Comparison of ENCODE assay signal across 8 cellular contexts in the genomic region with DNA sequence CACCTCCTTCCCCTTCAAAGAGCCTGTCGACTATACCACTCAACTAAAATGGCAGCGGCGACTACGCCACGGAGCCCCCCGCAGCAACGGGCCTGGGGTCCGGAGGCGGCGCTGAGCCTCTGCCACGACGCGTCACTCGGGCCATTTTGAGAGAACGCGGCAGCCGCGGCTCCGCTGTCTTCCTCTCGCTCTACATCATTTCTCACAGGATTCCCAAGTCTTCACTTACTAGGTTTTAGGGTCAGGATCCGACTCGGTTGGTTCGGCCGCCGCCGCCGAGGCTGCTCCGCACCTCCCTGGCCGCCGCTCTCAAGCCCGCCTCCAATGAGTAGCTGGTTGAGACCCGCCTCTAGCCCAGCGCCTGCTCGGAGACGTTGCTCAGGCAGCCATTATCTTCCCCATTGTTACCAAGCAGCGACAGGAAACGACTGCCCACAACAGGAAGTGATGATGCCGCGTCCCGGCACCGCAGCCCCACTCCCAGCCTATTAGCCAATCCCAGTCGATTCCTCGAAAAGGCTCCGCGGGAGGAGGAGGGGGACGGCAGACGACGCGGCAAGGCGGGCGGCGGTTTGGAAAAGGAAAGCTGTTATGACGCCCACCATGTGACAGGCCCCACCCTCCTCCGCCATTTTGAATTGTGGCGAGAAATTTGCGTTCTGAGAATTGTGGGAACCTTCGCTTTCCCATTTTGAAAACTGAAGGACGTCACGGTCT. TPM values are rescaled to one million over a fixed set of nuclear protein-coding genes. Genes with fewer than 3 reads are reported as not detected.
DNase-seq lines count a peak whose midpoint lies in the region; ATAC-seq and TF ChIP-seq lines count a peak whose summit lies in the region.

RLIM (minus strand) TSS at position 432 of the 717 bp plus-strand sequence. CDS start 18,647 bp downstream, outside the sequence.

- H3K36me3 Mint-ChIP-seq in activated T-cell treated with anti-CD3 and anti-CD28 coated beads, Interleukin-2, amount 50 U/mL, for 4 hours (ENCODE audit: insufficient read depth) = peaks cover 1% of the 10 kb centered on the region

- H3K4me3 ChIP-seq in Panc1 (ENCODE audit: low read depth in 2 of 2, low read length in 2 of 2) = peak within 1 kb of the TSS; percentile 82 to 89
- H3K4me3 ChIP-seq in esophagus (ENCODE audit: low read depth in 1 of 2, low read length in 2 of 2) = peak within 1 kb of the TSS; percentile 48 to 88
- peak within 1 kb of the TSS; percentile 56 for H3K4me3 ChIP-seq in mucosa of stomach (ENCODE audit: low read length)

- in situ Hi-C loops in Panc1 (cut with HindIII; ENCODE audit: low pct_unique_long_range_greater_than_20kb, low sequenced_read_pairs) = no loop called here

- no peaks in the 10 kb centered on the region for H3K27me3 Mint-ChIP-seq in activated T-cell treated with anti-CD3 and anti-CD28 coated beads, Interleukin-2, amount 50 U/mL, for 4 hours (ENCODE audit: low read depth)

- POLR2A ChIA-PET in Panc1 (lab: Charles Lee) = interaction anchor here (0.6 kb wide), 1 partner anchor 43 kb away, joined by 4 read pairs; no protein-coding TSS in a partner anchor

- no peak for TF ChIP-seq CTCF in Panc1 (IDR thresholded peaks at IDR 0.05)

- H3K36me3 ChIP-seq in Panc1 (ENCODE audit: control insufficient read depth, insufficient read depth, low read length) (peaks cover 10% of the 10 kb centered on the region), esophagus (ENCODE audit: control insufficient read depth in 2 of 2, insufficient read depth in 2 of 2, low read length in 1 of 2) (no peaks in the 10 kb centered on the region), mucosa of stomach (ENCODE audit: control insufficient read depth, insufficient read depth, low read length) (no peaks in the 10 kb centered on the region)

- CTCF ChIA-PET in Panc1 (lab: Charles Lee) = no interaction called here

- H3K9me3 Mint-ChIP-seq in activated T-cell treated with anti-CD3 and anti-CD28 coated beads, Interleukin-2, amount 50 U/mL, for 4 hours = no peaks in the 10 kb centered on the region

- peak within 1 kb of the TSS; percentile 98 for H3K9ac ChIP-seq in mucosa of stomach (ENCODE audit: low read length)

- H3K9me3 ChIP-seq in Panc1 (ENCODE audit: control insufficient read depth, insufficient read depth, low read depth, low read length) = no peaks in the 10 kb centered on the region
- no peaks in the 10 kb centered on the region for H3K9me3 ChIP-seq in esophagus (ENCODE audit: control insufficient read depth in 2 of 2, insufficient read depth in 1 of 2, low read depth in 1 of 2, low read length in 1 of 2)
- H3K9me3 ChIP-seq in mucosa of stomach (ENCODE audit: control insufficient read depth, low read length) = no peaks in the 10 kb centered on the region

- DNase-seq in DMS53 (lab: John Stamatoyannopoulos, UW) = peak; percentile 98
- DNase-seq in KG1 (lab: John Stamatoyannopoulos, UW) = peak; percentile 61
- DNase-seq in Panc1 (ENCODE audit: low read depth, low spot score) = peak; percentile 83
- DNase-seq in activated T-cell treated with anti-CD3 and anti-CD28 coated beads, Interleukin-2, amount 50 U/mL, for 4 hours = peak; percentile 87
- peak; percentile 72 to 75 for DNase-seq in stimulated activated CD8-positive, alpha-beta memory T cell treated with anti-CD3 and anti-CD28 coated beads, Interleukin-7, amount 100 ng/mL, for 1 hour (ENCODE audit: low read depth in 2 of 2)

- H3K4me3 Mint-ChIP-seq in activated T-cell treated with anti-CD3 and anti-CD28 coated beads, Interleukin-2, amount 50 U/mL, for 4 hours = peak within 1 kb of the TSS; percentile 99

- intact Hi-C loops in Panc1 (cut with micrococcal nuclease; ENCODE audit: unreplicated experiment) = no loop called here

- H3K27ac ChIP-seq in Panc1 (ENCODE audit: low read length) (peak within 1 kb of the TSS; percentile 96), esophagus (ENCODE audit: low read depth in 2 of 2, low read length in 1 of 2) (peak within 1 kb of the TSS; percentile 88 to 91)

- peaks cover 17% of the 10 kb centered on the region for H3K4me1 Mint-ChIP-seq in activated T-cell treated with anti-CD3 and anti-CD28 coated beads, Interleukin-2, amount 50 U/mL, for 4 hours (ENCODE audit: low read depth)

- BruUV-seq in Panc1 (replicated peaks; lab: Mats Ljungman, UMichigan) = no TSS peak

- 0 to 36% methylated on average over 58 to 59 of the region's 59 CpGs for WGBS in esophagus, 2 donors

- H3K4me1 ChIP-seq in Panc1 (ENCODE audit: control insufficient read depth, insufficient read depth, low read length) = peaks cover 5% of the 10 kb centered on the region; the same call in 1 of the 2 replicates
- no peaks in the 10 kb centered on the region for H3K4me1 ChIP-seq in esophagus (ENCODE audit: control insufficient read depth in 2 of 2, insufficient read depth in 2 of 2, low read length in 1 of 2)
- H3K4me1 ChIP-seq in mucosa of stomach (ENCODE audit: control insufficient read depth, insufficient read depth, low read length) = no peaks in the 10 kb centered on the region

- H3K27me3 ChIP-seq in Panc1 (ENCODE audit: control insufficient read depth, insufficient read depth, low read length) (no peaks in the 10 kb centered on the region), esophagus (ENCODE audit: control insufficient read depth in 1 of 2, insufficient read depth in 2 of 2, low read length in 2 of 2) (no peaks in the 10 kb centered on the region), mucosa of stomach (ENCODE audit: control insufficient read depth, insufficient read depth, low read length) (no peaks in the 10 kb centered on the region)

- ATAC-seq in GM21723 (IDR thresholded peaks at IDR 0.05; ENCODE audit: unreplicated experiment) (peak; percentile 94), Panc1 (peak; percentile 99)
- peak; percentile 92 to 96 for ATAC-seq in activated T-cell treated with anti-CD3 and anti-CD28 coated beads, Interleukin-2, amount 50 U/mL, for 4 hours

RNA-seq across cellular contexts. Expression of gene RLIM, which starts in this region (rescaled TPM):
- total RNA-seq in Panc1 (2021; ENCODE audit: unreplicated experiment) = 50.6 TPM
- 12.3 TPM for polyA plus RNA-seq in Panc1 (2012; ENCODE audit: insufficient read length)
- total RNA-seq in activated T-cell treated with anti-CD3 and anti-CD28 coated beads, Interleukin-2, amount 50 U/mL, for 4 hours = 10 to 100 TPM; 30.8 to 32.1 (median 31.9) TPM
- 1 to 10 TPM; 4.3 to 5.7 TPM for polyA plus RNA-seq in esophagus

Comparison
In these comparisons a context has a peak if more than half of its experiments do, and no peak if none do; other contexts are left out.
1. Peak in every context shown above with its lines: DNase-seq, ATAC-seq, H3K4me3 ChIP-seq and H3K27ac ChIP-seq.